8 cellular contexts compared by ENCODE assay signal in the genomic region with DNA sequence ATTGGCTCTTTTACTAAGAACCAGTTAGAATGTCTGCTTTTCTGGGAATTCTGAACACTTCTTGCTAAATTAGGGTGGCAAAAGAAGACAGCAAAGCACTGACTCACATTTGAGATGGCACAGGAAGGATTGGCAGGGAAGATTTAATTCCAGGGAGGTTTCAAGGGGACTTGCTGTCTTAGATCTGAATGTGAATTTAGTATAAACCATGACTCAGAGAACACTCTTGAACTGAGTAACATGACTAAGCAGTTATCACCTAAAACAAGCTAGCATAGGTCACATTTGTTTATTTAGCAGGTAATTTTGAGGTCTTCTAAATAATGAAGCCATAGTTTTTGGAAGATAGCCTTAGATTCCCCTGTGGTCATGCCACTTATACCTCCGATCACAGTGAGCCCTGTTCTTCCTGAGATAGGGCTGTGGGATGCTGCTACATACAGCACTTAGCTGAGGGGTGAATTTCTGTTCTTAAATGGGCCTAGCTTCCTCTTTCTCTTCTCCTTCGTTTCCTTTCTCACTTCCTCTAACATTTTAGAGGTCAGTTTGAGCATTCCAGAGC.
A peak's percentile ranks its signal among the peaks of the same experiment; 100 is the strongest.
DNase-seq lines count a peak whose midpoint lies in the region; ATAC-seq, FAIRE-seq and TF ChIP-seq lines count a peak whose summit lies in the region.

No MANE protein-coding gene starts in this region.

- H3K4me3 ChIP-seq in bronchial epithelial cell (ENCODE audit: low read depth, low read length) (no peak overlapping the region), testis (no peak overlapping the region)
- H3K4me3 ChIP-seq in naive thymus-derived CD4-positive, alpha-beta T cell (ENCODE audit: low read length) = no peak overlapping the region

- intact Hi-C loops in naive thymus-derived CD4-positive, alpha-beta T cell (cut with micrococcal nuclease) = no loop called here
- intact Hi-C loops in testis (cut with DNase I; ENCODE audit: low total_unique reads) = no loop called here

- H3K4me1 Mint-ChIP-seq in naive thymus-derived CD4-positive, alpha-beta T cell = peaks cover 0 to 3% (median 0%) of the 10 kb centered on the region in 7 donors

- ATAC-seq in naive thymus-derived CD4-positive, alpha-beta T cell = peak; percentile 55
- no peak for ATAC-seq in HG02973 (IDR thresholded peaks at IDR 0.05; ENCODE audit: unreplicated experiment)

- H3K9me3 Mint-ChIP-seq in naive thymus-derived CD4-positive, alpha-beta T cell = peaks cover 0 to 5% (median 0%) of the 10 kb centered on the region in 11 donors

- no peaks in the 10 kb centered on the region for H3K9me3 ChIP-seq in naive thymus-derived CD4-positive, alpha-beta T cell (ENCODE audit: control insufficient read depth in 2 of 3, low read length in 3 of 3)
- no peaks in the 10 kb centered on the region for H3K9me3 ChIP-seq in testis

- H3K27me3 Mint-ChIP-seq in naive thymus-derived CD4-positive, alpha-beta T cell = peaks cover 0 to 32% (median 13%) of the 10 kb centered on the region in 5 donors

- no peaks in the 10 kb centered on the region for H3K36me3 ChIP-seq in bronchial epithelial cell (ENCODE audit: control insufficient read depth, insufficient read depth, low read length)
- H3K36me3 ChIP-seq in naive thymus-derived CD4-positive, alpha-beta T cell (ENCODE audit: control insufficient read depth in 2 of 3, insufficient read depth in 3 of 3, low read length in 3 of 3) = no peaks in the 10 kb centered on the region
- no peaks in the 10 kb centered on the region for H3K36me3 ChIP-seq in testis (ENCODE audit: low read depth, missing control alignments)

- TF ChIP-seq POLR2A in GM12892 (IDR thresholded peaks at IDR 0.05; ENCODE audit: low read depth, low read length) = no peak
- no peak for TF ChIP-seq POLR2A in testis (IDR thresholded peaks at IDR 0.05)

- peaks cover 0 to 4% (median 0%) of the 10 kb centered on the region in 5 donors for H3K36me3 Mint-ChIP-seq in naive thymus-derived CD4-positive, alpha-beta T cell

- TF ChIP-seq CTCF in bronchial epithelial cell (IDR thresholded peaks at IDR 0.05; ENCODE audit: insufficient read depth, low read length, severe bottlenecking) = no peak
- no peak for TF ChIP-seq CTCF in testis (IDR thresholded peaks at IDR 0.05)

- no peak for DNase-seq in GM12892 (ENCODE audit: insufficient read length)
- peak; percentile 15 for DNase-seq in HTR-8/SVneo (ENCODE audit: insufficient read length, low spot score)
- peak; percentile 88 for DNase-seq in bronchial epithelial cell (ENCODE audit: low read depth)
- no peak for DNase-seq in naive thymus-derived CD4-positive, alpha-beta T cell
- no peak for DNase-seq in islet precursor cell
- DNase-seq in testis = no peak
- no peak for DNase-seq in NCI-H1105 (lab: John Stamatoyannopoulos, UW)

- CTCF ChIA-PET in naive thymus-derived CD4-positive, alpha-beta T cell (lab: Charles Lee) = interaction anchor here (0.6 to 1.5 kb wide), 2 partner anchors 478 to 1173 kb away, joined by 3 to 4 read pairs; no protein-coding TSS in a partner anchor

- POLR2A ChIA-PET in naive thymus-derived CD4-positive, alpha-beta T cell (lab: Charles Lee) = no interaction called here

- FAIRE-seq in GM12892 (lab: Jason Lieb, UNC) (peak; percentile 27), HTR-8/SVneo (lab: Jason Lieb, UNC) (no peak), bronchial epithelial cell (lab: Jason Lieb, UNC) (no peak)

- no peaks in the 10 kb centered on the region for H3K4me1 ChIP-seq in naive thymus-derived CD4-positive, alpha-beta T cell (ENCODE audit: control insufficient read depth in 2 of 2, insufficient read depth in 2 of 2, low read length in 2 of 2)
- no peaks in the 10 kb centered on the region for H3K4me1 ChIP-seq in testis

- H3K27me3 ChIP-seq in bronchial epithelial cell (ENCODE audit: control insufficient read depth, insufficient read depth, low read length) (no peaks in the 10 kb centered on the region), testis (no peaks in the 10 kb centered on the region)
- H3K27me3 ChIP-seq in naive thymus-derived CD4-positive, alpha-beta T cell (ENCODE audit: control insufficient read depth in 2 of 2, insufficient read depth in 2 of 2, low read length in 2 of 2) = no peaks in the 10 kb centered on the region

- 65 to 66% methylated on average over 2 of the region's 2 CpGs for WGBS in testis, 2 donors

- no peak overlapping the region for H3K27ac Mint-ChIP-seq in naive thymus-derived CD4-positive, alpha-beta T cell

- no peak overlapping the region for H3K4me3 Mint-ChIP-seq in naive thymus-derived CD4-positive, alpha-beta T cell

- no peak overlapping the region for H3K27ac ChIP-seq in naive thymus-derived CD4-positive, alpha-beta T cell (ENCODE audit: low read depth, low read length)
- H3K27ac ChIP-seq in testis = no peak overlapping the region

Comparison
In these comparisons a context has a peak if more than half of its experiments do, and no peak if none do; other contexts are left out.
1. DNase-seq: peak in HTR-8/SVneo (single experiment) and bronchial epithelial cell (single experiment); none in GM12892 (single experiment), naive thymus-derived CD4-positive, alpha-beta T cell (0 of 9), islet precursor cell (single experiment), testis (single experiment) and NCI-H1105 (single experiment).